In the genomic region with DNA sequence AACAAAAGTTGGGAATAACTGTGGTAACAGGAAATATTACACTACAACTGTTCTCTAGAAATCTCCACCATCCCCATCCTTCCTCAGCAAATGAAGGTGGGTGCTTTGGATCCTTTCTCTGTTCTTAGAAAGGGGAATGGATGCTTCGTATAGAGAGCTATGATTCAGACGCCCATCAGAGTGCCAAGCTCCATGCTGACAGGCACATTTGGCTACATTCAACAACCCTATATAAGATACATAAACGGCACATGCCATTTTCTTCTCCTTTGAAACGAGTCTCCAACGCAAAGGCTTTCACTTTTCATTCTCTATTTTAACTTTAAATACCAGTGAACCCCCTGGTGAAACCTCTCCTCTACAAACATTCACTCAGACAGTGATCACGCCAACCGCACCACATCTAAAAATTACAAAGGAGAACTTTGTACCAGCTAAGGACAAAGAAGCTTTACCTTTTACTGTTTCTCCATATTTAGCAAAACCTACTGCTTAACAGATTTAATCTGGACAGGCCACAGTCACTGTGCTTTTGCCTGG, we compare ENCODE assay signal across 26 cellular contexts.
DNase-seq lines count a peak whose midpoint lies in the region; ATAC-seq and TF ChIP-seq lines count a peak whose summit lies in the region.
"Had no signal": no experiment of that assay in that cellular context is flagged by ENCODE, and none has a peak within 500 bp of the region (broad histone marks: within the 10 kb centered on the region; RNA-seq: fewer than 3 reads in every experiment).

No MANE protein-coding gene starts in this region.

- H3K36me3 ChIP-seq in MM.1S (replicated peaks; ENCODE audit: insufficient read depth, low read length), result no peaks in the 10 kb centered on the region
- H3K36me3 ChIP-seq: cardiac muscle cell, esophagus squamous epithelium, gastrocnemius medialis, left lung, transverse colon had no signal

- no peaks in the 10 kb centered on the region for H3F3A ChIP-seq in MM.1S (ENCODE audit: insufficient read depth, low read length)

- no peaks in the 10 kb centered on the region for H3K4me1 ChIP-seq in MM.1S (ENCODE audit: low read length)
- H3K4me1 ChIP-seq: gastrocnemius medialis, left lung, transverse colon had no signal

- no peaks in the 10 kb centered on the region for H4K20me1 ChIP-seq in MM.1S (ENCODE audit: insufficient read depth, low read length)

- intact Hi-C loops in activated CD4-positive, alpha-beta T cell treated with anti-CD3 and anti-CD28 coated beads, Interleukin-2, amount 10 ng/mL, durations not matched to agents 24 days and 14 days (cut with micrococcal nuclease), result loop anchor here (10.0 kb wide), 1 partner anchor 1359 kb away; no protein-coding TSS in a partner anchor

- DNase-seq in activated CD4-positive, alpha-beta T cell treated with anti-CD3 and anti-CD28 coated beads, Interleukin-2, amount 10 ng/mL, durations not matched to agents 24 days and 14 days, result peak; percentile 64
- no peak for DNase-seq in activated CD4-positive, alpha-beta T cell treated with anti-CD3 and anti-CD28 coated beads, Interleukin-2, amount 50 U/mL, for 1 hour
- peak; percentile 16 for DNase-seq in stimulated activated CD4-positive, alpha-beta T cell treated with anti-CD3 and anti-CD28 coated beads, Interleukin-4, amount 100 ng/mL, for 1 hour
- DNase-seq in stimulated activated CD4-positive, alpha-beta T cell treated with anti-CD3 and anti-CD28 coated beads, Interleukin-2, amount 100 ng/mL, for 48 hours, result no peak
- no peak for DNase-seq in activated naive CD8-positive, alpha-beta T cell treated with anti-CD3 and anti-CD28 coated beads, Interleukin-2, amount 10 ng/mL, durations not matched to agents 7 days and 5 days
- DNase-seq in mesenteric fat pad (ENCODE audit: low spot score) (no peak), MM.1S (no peak)
- DNase-seq: activated effector memory CD4-positive, alpha-beta T cell treated with Interleukin-2 at 50 U/mL for 16 hours; AML-193; aorta; DMS153; endodermal cell; esophagus squamous epithelium; gastrocnemius medialis; hippocampal formation; IMR-90; left lung; mesendoderm; NCI-H1105; NCI-H2029; NCI-H69; occipital lobe; small intestine; transverse colon had no signal

- no peak overlapping the region for H3K4me2 ChIP-seq in MM.1S (ENCODE audit: low read depth, low read length)

- H3K79me2 ChIP-seq in MM.1S (ENCODE audit: low read length), result no peaks in the 10 kb centered on the region

- H3K9me2 ChIP-seq in MM.1S (replicated peaks; ENCODE audit: insufficient read depth, low read length), result no peaks in the 10 kb centered on the region

- H3K27me3 ChIP-seq in MM.1S (replicated peaks; ENCODE audit: insufficient read depth, low read length), result no peaks in the 10 kb centered on the region
- H3K27me3 ChIP-seq: cardiac muscle cell, esophagus squamous epithelium, gastrocnemius medialis, left lung, transverse colon had no signal

- no peak overlapping the region for H2AFZ ChIP-seq in MM.1S (ENCODE audit: low read length)

- peak overlapping the region; percentile 87 for H3K27ac Mint-ChIP-seq in activated CD4-positive, alpha-beta T cell treated with anti-CD3 and anti-CD28 coated beads, Interleukin-2, amount 10 ng/mL, durations not matched to agents 24 days and 14 days
- no peak overlapping the region for H3K27ac Mint-ChIP-seq in activated naive CD8-positive, alpha-beta T cell treated with anti-CD3 and anti-CD28 coated beads, Interleukin-2, amount 10 ng/mL, durations not matched to agents 7 days and 5 days

- peak overlapping the region; percentile 46 for H3K4me3 Mint-ChIP-seq in activated CD4-positive, alpha-beta T cell treated with anti-CD3 and anti-CD28 coated beads, Interleukin-2, amount 10 ng/mL, durations not matched to agents 24 days and 14 days
- H3K4me3 Mint-ChIP-seq in activated naive CD8-positive, alpha-beta T cell treated with anti-CD3 and anti-CD28 coated beads, Interleukin-2, amount 10 ng/mL, durations not matched to agents 7 days and 5 days, result peak overlapping the region; percentile 2
- H3K4me3 Mint-ChIP-seq: endodermal cell had no signal

- no peaks in the 10 kb centered on the region for H3K9me3 ChIP-seq in MM.1S (replicated peaks; ENCODE audit: insufficient read depth, low read length)
- H3K9me3 ChIP-seq: esophagus squamous epithelium, gastrocnemius medialis, left lung, transverse colon had no signal

- H3K36me3 Mint-ChIP-seq in activated CD4-positive, alpha-beta T cell treated with anti-CD3 and anti-CD28 coated beads, Interleukin-2, amount 10 ng/mL, durations not matched to agents 24 days and 14 days (ENCODE audit: low read depth), result peaks cover 33% of the 10 kb centered on the region
- H3K36me3 Mint-ChIP-seq in activated naive CD8-positive, alpha-beta T cell treated with anti-CD3 and anti-CD28 coated beads, Interleukin-2, amount 10 ng/mL, durations not matched to agents 7 days and 5 days, result peaks cover 31% of the 10 kb centered on the region

- POLR2A ChIA-PET in activated naive CD8-positive, alpha-beta T cell treated with anti-CD3 and anti-CD28 coated beads, Interleukin-2, amount 10 ng/mL, durations not matched to agents 7 days and 5 days (lab: Charles Lee), result no interaction called here

- no peak overlapping the region for H3K27ac ChIP-seq in MM.1S (ENCODE audit: low read length)
- H3K27ac ChIP-seq: cardiac muscle cell, esophagus squamous epithelium, gastrocnemius medialis, left lung, transverse colon had no signal

- ATAC-seq in activated naive CD8-positive, alpha-beta T cell treated with anti-CD3 and anti-CD28 coated beads, Interleukin-2, amount 10 ng/mL, durations not matched to agents 7 days and 5 days (ENCODE audit: low read depth), result no peak
- no peak for ATAC-seq in HG03457 (IDR thresholded peaks at IDR 0.05; ENCODE audit: unreplicated experiment)
- ATAC-seq: gastrocnemius medialis, left lung had no signal

- H3K4me3 ChIP-seq in MM.1S (ENCODE audit: low read length), result no peak overlapping the region
- H3K4me3 ChIP-seq: cardiac muscle cell, esophagus squamous epithelium, gastrocnemius medialis, left lung, transverse colon had no signal

- peaks cover 66% of the 10 kb centered on the region for H3K4me1 Mint-ChIP-seq in activated CD4-positive, alpha-beta T cell treated with anti-CD3 and anti-CD28 coated beads, Interleukin-2, amount 10 ng/mL, durations not matched to agents 24 days and 14 days
- H3K4me1 Mint-ChIP-seq in activated naive CD8-positive, alpha-beta T cell treated with anti-CD3 and anti-CD28 coated beads, Interleukin-2, amount 10 ng/mL, durations not matched to agents 7 days and 5 days, result peaks cover 29% of the 10 kb centered on the region

- no peak overlapping the region for H3K9ac ChIP-seq in MM.1S (ENCODE audit: low read length)

- H3K27me3 Mint-ChIP-seq in activated CD4-positive, alpha-beta T cell treated with anti-CD3 and anti-CD28 coated beads, Interleukin-2, amount 10 ng/mL, durations not matched to agents 24 days and 14 days, result no peaks in the 10 kb centered on the region
- no peaks in the 10 kb centered on the region for H3K27me3 Mint-ChIP-seq in activated naive CD8-positive, alpha-beta T cell treated with anti-CD3 and anti-CD28 coated beads, Interleukin-2, amount 10 ng/mL, durations not matched to agents 7 days and 5 days

- TF ChIP-seq CTCF in MM.1S (IDR thresholded peaks at IDR 0.05; ENCODE audit: low read length), result no peak

- no peaks in the 10 kb centered on the region for H3K9me3 Mint-ChIP-seq in activated CD4-positive, alpha-beta T cell treated with anti-CD3 and anti-CD28 coated beads, Interleukin-2, amount 10 ng/mL, durations not matched to agents 24 days and 14 days
- no peaks in the 10 kb centered on the region for H3K9me3 Mint-ChIP-seq in activated naive CD8-positive, alpha-beta T cell treated with anti-CD3 and anti-CD28 coated beads, Interleukin-2, amount 10 ng/mL, durations not matched to agents 7 days and 5 days
- H3K9me3 Mint-ChIP-seq: endodermal cell had no signal

Comparison
In these comparisons a context has a peak if more than half of its experiments do, and no peak if none do; other contexts are left out.
1. DNase-seq: peak in activated CD4-positive, alpha-beta T cell treated with anti-CD3 and anti-CD28 coated beads, Interleukin-2, amount 10 ng/mL, durations not matched to agents 24 days and 14 days (single experiment) and stimulated activated CD4-positive, alpha-beta T cell treated with anti-CD3 and anti-CD28 coated beads, Interleukin-4, amount 100 ng/mL, for 1 hour (single experiment); none in activated CD4-positive, alpha-beta T cell treated with anti-CD3 and anti-CD28 coated beads, Interleukin-2, amount 50 U/mL, for 1 hour (single experiment), stimulated activated CD4-positive, alpha-beta T cell treated with anti-CD3 and anti-CD28 coated beads, Interleukin-2, amount 100 ng/mL, for 48 hours (0 of 2), activated naive CD8-positive, alpha-beta T cell treated with anti-CD3 and anti-CD28 coated beads, Interleukin-2, amount 10 ng/mL, durations not matched to agents 7 days and 5 days (single experiment), mesenteric fat pad (single experiment) and MM.1S (single experiment).